In the genomic region with DNA sequence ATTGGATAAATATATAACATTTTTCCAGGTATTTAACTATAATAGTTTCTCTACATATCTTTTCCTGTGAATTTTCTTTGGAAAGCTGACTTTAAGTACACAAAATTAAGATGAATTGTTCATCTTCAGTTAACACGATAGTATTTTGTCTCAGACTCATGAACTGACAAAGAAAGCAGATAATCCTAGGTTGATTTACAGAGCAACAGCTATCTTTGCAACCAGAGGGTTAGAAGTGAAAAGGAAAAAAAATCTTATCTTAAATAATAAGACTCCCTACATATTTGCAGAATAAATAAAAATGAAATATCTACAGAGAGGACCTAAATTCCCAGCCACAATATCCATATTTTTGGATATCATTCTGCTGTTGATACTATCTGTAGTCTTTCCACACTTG, we compare ENCODE assay signal across 29 cellular contexts.
"Had no signal": no experiment of that assay in that cellular context is flagged by ENCODE, and none has a peak within 500 bp of the region (broad histone marks: within the 10 kb centered on the region; RNA-seq: fewer than 3 reads in every experiment).

No MANE protein-coding gene starts in this region.

- H3K27ac ChIP-seq: colonic mucosa, coronary artery, dorsolateral prefrontal cortex, epithelial cell of prostate, esophagus muscularis mucosa, esophagus squamous epithelium, foreskin keratinocyte, gastrocnemius medialis, gastroesophageal sphincter, heart left ventricle, heart right ventricle had no signal

- H3K9me3 ChIP-seq: colonic mucosa, esophagus muscularis mucosa, esophagus squamous epithelium, gastrocnemius medialis, gastroesophageal sphincter, heart right ventricle had no signal

- ATAC-seq: effector memory CD8-positive, alpha-beta T cell; esophagus mucosa; foreskin keratinocyte; gastrocnemius medialis; gastroesophageal sphincter; heart left ventricle; heart right ventricle had no signal

- H3K4me3 ChIP-seq: colonic mucosa, coronary artery, dorsolateral prefrontal cortex, esophagus muscularis mucosa, esophagus squamous epithelium, gastrocnemius medialis, gastroesophageal sphincter, heart left ventricle, heart right ventricle had no signal

- H3K4me1 ChIP-seq: colonic mucosa, esophagus muscularis mucosa, esophagus squamous epithelium, foreskin keratinocyte, gastrocnemius medialis, gastroesophageal sphincter, heart left ventricle, heart right ventricle had no signal

- H3K27me3 ChIP-seq: colonic mucosa, esophagus muscularis mucosa, esophagus squamous epithelium, foreskin keratinocyte, gastrocnemius medialis, gastroesophageal sphincter, heart left ventricle, heart right ventricle had no signal

- H3K27me3 Mint-ChIP-seq: dendritic cell treated with granulocyte-macrophage colony-stimulating factor and Interleukin-4, amounts not matched to agents 40 ng/mL and 50 ng/mL, for 4 days; effector memory CD8-positive, alpha-beta T cell had no signal

- H3K4me3 Mint-ChIP-seq: dendritic cell treated with granulocyte-macrophage colony-stimulating factor and Interleukin-4, amounts not matched to agents 40 ng/mL and 50 ng/mL, for 4 days; effector memory CD8-positive, alpha-beta T cell; endodermal cell had no signal

- H3K27ac Mint-ChIP-seq: dendritic cell treated with granulocyte-macrophage colony-stimulating factor and Interleukin-4, amounts not matched to agents 40 ng/mL and 50 ng/mL, for 4 days; effector memory CD8-positive, alpha-beta T cell; endodermal cell had no signal

- FAIRE-seq: colon, endometrium, endothelial cell of umbilical vein, frontal cortex had no signal

- H3K36me3 ChIP-seq: colonic mucosa, esophagus muscularis mucosa, esophagus squamous epithelium, gastrocnemius medialis, gastroesophageal sphincter, heart left ventricle, heart right ventricle had no signal

- DNase-seq: colonic mucosa; cortex of kidney; dermis blood vessel endothelial cell; dorsolateral prefrontal cortex; effector CD4-positive, alpha-beta T cell; effector CD8-positive, alpha-beta T cell; effector memory CD4-positive, alpha-beta T cell; effector memory CD8-positive, alpha-beta T cell; endodermal cell; erythroblast; esophagus squamous epithelium; foreskin fibroblast; foreskin keratinocyte; foreskin melanocyte; gastrocnemius medialis; glutamatergic neuron; head of caudate nucleus; heart left ventricle; heart right ventricle had no signal
